ENCODE assay signal across 24 cellular contexts in genomic region chr20:23118766-23119165, GRCh38. TPM values are rescaled to one million over a fixed set of nuclear protein-coding genes. Genes with fewer than 3 reads are reported as not detected.
"Had no signal": no experiment of that assay in that cellular context is flagged by ENCODE, and none has a peak within 500 bp of the region (broad histone marks: within the 10 kb centered on the region; RNA-seq: fewer than 3 reads in every experiment).

No MANE protein-coding gene starts in this region.

- H3K9me3 ChIP-seq: gastroesophageal sphincter, lower lobe of right lung, stomach, testis, upper lobe of left lung had no signal

- ATAC-seq: activated CD8-positive, alpha-beta T cell treated with anti-CD3 and anti-CD28 coated beads for 36 hours; activated naive CD8-positive, alpha-beta T cell treated with anti-CD3 and anti-CD28 coated beads, Interleukin-2, amount 50 U/mL, for 24 hours had no signal

- H3K27me3 ChIP-seq: brain microvascular endothelial cell, stomach, testis, upper lobe of left lung had no signal

- H3K27ac ChIP-seq: brain microvascular endothelial cell, testis had no signal

- DNase-seq: activated CD4-positive, alpha-beta T cell treated with anti-CD3 and anti-CD28 coated beads for 48 hours; activated CD4-positive, CD25-positive, alpha-beta regulatory T cell; activated CD8-positive, alpha-beta memory T cell treated with anti-CD3 and anti-CD28 coated beads, Interleukin-2, amount 50 U/mL, for 48 hours; activated CD8-positive, alpha-beta T cell treated with anti-CD3 and anti-CD28 coated beads for 36 hours; activated effector memory CD4-positive, alpha-beta T cell treated with Interleukin-2 at 50 U/mL for 16 hours; activated naive CD4-positive, alpha-beta T cell treated with anti-CD3 and anti-CD28 coated beads, Interleukin-2, amount 10 ng/mL, durations not matched to agents 7 days and 5 days; activated naive CD8-positive, alpha-beta T cell treated with anti-CD3 and anti-CD28 coated beads, Interleukin-2, amount 50 U/mL, for 24 hours; activated T-cell treated with anti-CD3 and anti-CD28 coated beads, Interleukin-2, amount 50 U/mL, for 48 hours; anterior cingulate cortex; brain microvascular endothelial cell; lower lobe of right lung; midbrain; occipital lobe; stimulated activated CD4-positive, alpha-beta T cell treated with anti-CD3 and anti-CD28 coated beads, Interleukin-15, amount 100 ng/mL, for 24 hours; stimulated activated CD4-positive, alpha-beta T cell treated with anti-CD3 and anti-CD28 coated beads, Interleukin-2, amount 100 ng/mL, for 48 hours; stomach; T-helper 1 cell; T1000; testis; upper lobe of left lung had no signal

- H3K4me3 ChIP-seq: coronary artery, gastroesophageal sphincter, lower lobe of right lung, skin epidermis, stomach, testis, upper lobe of left lung had no signal

- H3K36me3 ChIP-seq: brain microvascular endothelial cell, gastroesophageal sphincter, lower lobe of right lung, stomach, upper lobe of left lung had no signal

- H3K4me1 ChIP-seq: testis had no signal

RNA-seq across cellular contexts. Expression of gene CD93, which starts 32.6 kb away (rescaled TPM):
- total RNA-seq: progenitor cell of endocrine pancreas had no signal
